Comparison of ENCODE assay signal across 8 cellular contexts in genomic region chr2:46535360-46535759, GRCh38. TPM values are rescaled to one million over a fixed set of nuclear protein-coding genes. Genes with fewer than 3 reads are reported as not detected.
DNase-seq lines count a peak whose midpoint lies in the region; ATAC-seq and TF ChIP-seq lines count a peak whose summit lies in the region.

No MANE protein-coding gene starts in this region.

- H3K4me2 ChIP-seq in GM23248 (ENCODE audit: unreplicated experiment), result no peak overlapping the region

- ATAC-seq in GM18520 (IDR thresholded peaks at IDR 0.05; ENCODE audit: unreplicated experiment) (peak; percentile 79), HG02571 (IDR thresholded peaks at IDR 0.05; ENCODE audit: unreplicated experiment) (peak; percentile 64), mucosa of descending colon (peak; percentile 89)

- in situ Hi-C loops in GM23248 (cut with MboI), result no loop called here

- TF ChIP-seq POLR2A in NB4 (IDR thresholded peaks at IDR 0.05; ENCODE audit: extremely low read depth, insufficient read length) (no peak), ovary (IDR thresholded peaks at IDR 0.05) (no peak)

- H4K20me1 ChIP-seq in GM23248 (ENCODE audit: insufficient read depth), result no peaks in the 10 kb centered on the region

- no peaks in the 10 kb centered on the region for H3F3A ChIP-seq in GM23248 (ENCODE audit: insufficient read depth)

- no peaks in the 10 kb centered on the region for H3K27me3 ChIP-seq in GM23248 (replicated peaks; ENCODE audit: insufficient read depth)
- no peaks in the 10 kb centered on the region for H3K27me3 ChIP-seq in ovary

- H3K9me2 ChIP-seq in GM23248 (ENCODE audit: insufficient read depth), result no peaks in the 10 kb centered on the region

- H3K27ac ChIP-seq in GM23248 (no peak overlapping the region), ovary (no peak overlapping the region)

- H3K9me3 ChIP-seq in mucosa of descending colon (no peaks in the 10 kb centered on the region), GM23248 (ENCODE audit: low read depth) (no peaks in the 10 kb centered on the region), ovary (no peaks in the 10 kb centered on the region)

- TF ChIP-seq CTCF in NB4 (IDR thresholded peaks at IDR 0.05; ENCODE audit: low read depth, low read length) (no peak), mucosa of descending colon (IDR thresholded peaks at IDR 0.05) (no peak), ovary (IDR thresholded peaks at IDR 0.05) (no peak)

- WGBS in GM23248 (ENCODE audit: low coverage in 1 of 2, low lambda C conversion rate in 2 of 2, missing lambda C conversion rate in 2 of 2), 2 experiments, result 77 to 100% methylated on average over 1 of the region's 1 CpG
- WGBS in ovary, 3 donors, result 92 to 94% (median 94%) methylated on average over 1 of the region's 1 CpG

- TF ChIP-seq EP300 in ovary (IDR thresholded peaks at IDR 0.05), result no peak

- H3K9ac ChIP-seq in GM23248, result no peak overlapping the region

- no peak overlapping the region for H2AFZ ChIP-seq in GM23248

- peak overlapping the region; percentile 4 for H3K4me3 ChIP-seq in NB4 (ENCODE audit: low read depth, low read length)
- no peak overlapping the region for H3K4me3 ChIP-seq in mucosa of descending colon
- no peak overlapping the region for H3K4me3 ChIP-seq in GM23248
- no peak overlapping the region for H3K4me3 ChIP-seq in ovary

- intact Hi-C loops in mucosa of descending colon (cut with DNase I, micrococcal nuclease), result no loop called here
- intact Hi-C loops in ovary (cut with DNase I), result loop anchor here in 1 of 4 donors (10.0 kb wide), 1 partner anchor 51 kb away; no protein-coding TSS in a partner anchor

- no peaks in the 10 kb centered on the region for H3K36me3 ChIP-seq in mucosa of descending colon (ENCODE audit: low read depth)
- H3K36me3 ChIP-seq in GM23248 (ENCODE audit: low read depth), result no peaks in the 10 kb centered on the region
- no peaks in the 10 kb centered on the region for H3K36me3 ChIP-seq in ovary

- peak; percentile 89 for DNase-seq in NB4 (ENCODE audit: low read depth)
- peak in 1 of 3 donors; percentile 29 for DNase-seq in mucosa of descending colon
- no peak for DNase-seq in A172 (ENCODE audit: low spot score)
- DNase-seq in effector CD4-positive, alpha-beta T cell, result no peak
- DNase-seq in GM23248, result no peak
- DNase-seq in ovary, result no peak

- no peaks in the 10 kb centered on the region for H3K79me2 ChIP-seq in GM23248 (ENCODE audit: insufficient read depth)

- H3K4me1 ChIP-seq in mucosa of descending colon (ENCODE audit: low read depth), result no peaks in the 10 kb centered on the region
- H3K4me1 ChIP-seq in GM23248 (ENCODE audit: insufficient read depth), result peaks cover 13% of the 10 kb centered on the region
- H3K4me1 ChIP-seq in ovary (ENCODE audit: insufficient read depth), result peaks cover 2% of the 10 kb centered on the region

RNA-seq across cellular contexts. Expression of gene RHOQ, which starts 6.9 kb away (rescaled TPM):
- total RNA-seq in mucosa of descending colon, result 100 to 1,000 TPM in 1 of 3 donors, 10 to 100 TPM in 1, 1 to 10 TPM in 1; 9.6 to 103 (median 26.8) TPM
- total RNA-seq in A172 (2014; rRNA removed; shearing (Covaris generic)), result 64.7 and 70.9 TPM in 2 replicates
- total RNA-seq in GM23248 (2014; rRNA removed; shearing (Covaris generic)), result 80.1 and 81.3 TPM in 2 replicates
- 19.5 and 22.5 TPM in 2 replicates for polyA plus RNA-seq in GM23248 (2016; fragmentation: Nextera tagmentation; extraction: Ambion mirVana)
- total RNA-seq in ovary, result 10 to 100 TPM; 61.9 to 86.7 (median 71.4) TPM
- polyA plus RNA-seq in ovary, result 10 to 100 TPM; 36.3 to 91.8 TPM

RNA-seq across cellular contexts. Expression of gene ATP6V1E2, which starts 7.0 kb away (rescaled TPM):
- total RNA-seq in mucosa of descending colon, result 1 to 10 TPM; 1.4 to 6.4 (median 3.7) TPM
- total RNA-seq in A172 (2014; rRNA removed; shearing (Covaris generic)), result 12.6 and 13.8 TPM in 2 replicates
- 8.6 and 10.5 TPM in 2 replicates for total RNA-seq in GM23248 (2014; rRNA removed; shearing (Covaris generic))
- polyA plus RNA-seq in GM23248 (2016; fragmentation: Nextera tagmentation; extraction: Ambion mirVana), result 4.5 and 5.0 TPM in 2 replicates
- total RNA-seq in ovary, result 1 to 10 TPM; 2.9 to 9.0 (median 5.1) TPM
- polyA plus RNA-seq in ovary, result 1 to 10 TPM; 4.2 to 8.4 TPM

RNA-seq across cellular contexts. Expression of gene TMEM247, which starts 56.0 kb away (rescaled TPM):
- total RNA-seq in mucosa of descending colon (not detected), ovary (not detected)
- not detected in 2 replicates for total RNA-seq in A172 (2014; rRNA removed; shearing (Covaris generic))
- not detected in 2 replicates for total RNA-seq in GM23248 (2014; rRNA removed; shearing (Covaris generic))
- polyA plus RNA-seq in GM23248 (2016; fragmentation: Nextera tagmentation; extraction: Ambion mirVana) (not detected in 2 replicates), ovary (not detected)
